21 cellular contexts compared by ENCODE assay signal in genomic region chr17:50080827-50081226, GRCh38. TPM values are rescaled to one million over a fixed set of nuclear protein-coding genes. Genes with fewer than 3 reads are reported as not detected.
DNase-seq lines count a peak whose midpoint lies in the region; ATAC-seq and TF ChIP-seq lines count a peak whose summit lies in the region.
"Had no signal": no experiment of that assay in that cellular context is flagged by ENCODE, and none has a peak within 500 bp of the region (broad histone marks: within the 10 kb centered on the region; RNA-seq: fewer than 3 reads in every experiment).

No MANE protein-coding gene starts in this region.

- no peaks in the 10 kb centered on the region for H3K4me1 ChIP-seq in vagina

- BruUV-seq in Calu3 (replicated peaks; lab: Mats Ljungman, UMichigan): no TSS peak

- intact Hi-C loops in Calu3 (cut with micrococcal nuclease; ENCODE audit: unreplicated experiment) (loop anchor here (10.0 kb wide), 1 partner anchor 196 kb away; no protein-coding TSS in a partner anchor), vagina (cut with DNase I) (no loop called here)

- H3K9ac ChIP-seq in SU-DHL-6 (ENCODE audit: low read length): no peak overlapping the region

- TF ChIP-seq CTCF in Calu3 (IDR thresholded peaks at IDR 0.05; ENCODE audit: unreplicated experiment) (no peak), SU-DHL-6 (IDR thresholded peaks at IDR 0.05; ENCODE audit: insufficient read depth, low read length, poor library complexity, severe bottlenecking) (no peak), vagina (IDR thresholded peaks at IDR 0.05) (no peak)

- peaks cover 3% of the 10 kb centered on the region; the same call in 1 of the 2 replicates for H3F3A ChIP-seq in SU-DHL-6 (ENCODE audit: insufficient read depth)

- H3K27me3 ChIP-seq in SU-DHL-6 (ENCODE audit: low read length): no peaks in the 10 kb centered on the region
- no peaks in the 10 kb centered on the region for H3K27me3 ChIP-seq in vagina
- H3K27me3 ChIP-seq: dorsolateral prefrontal cortex had no signal

- H3K27me3 Mint-ChIP-seq in Calu3 (ENCODE audit: unreplicated experiment): no peaks in the 10 kb centered on the region
- H3K27me3 Mint-ChIP-seq: activated naive CD8-positive, alpha-beta T cell treated with anti-CD3 and anti-CD28 coated beads, Interleukin-2, amount 10 ng/mL, durations not matched to agents 7 days and 5 days; stimulated activated naive CD8-positive, alpha-beta T cell treated with anti-CD3 and anti-CD28 coated beads, Interleukin-15, amount 100 ng/mL, for 72 hours had no signal

- peak; percentile 72 for ATAC-seq in HG02798 (IDR thresholded peaks at IDR 0.05; ENCODE audit: poor library complexity, unreplicated experiment)
- no peak for ATAC-seq in GM18868 (IDR thresholded peaks at IDR 0.05; ENCODE audit: unreplicated experiment)
- ATAC-seq in HG03039 (IDR thresholded peaks at IDR 0.05; ENCODE audit: unreplicated experiment): no peak
- no peak for ATAC-seq in HG02973 (IDR thresholded peaks at IDR 0.05; ENCODE audit: unreplicated experiment)
- ATAC-seq: CD8-positive, alpha-beta T cell; K562; stimulated activated naive CD8-positive, alpha-beta T cell treated with anti-CD3 and anti-CD28 coated beads, Interleukin-15, amount 100 ng/mL, for 72 hours; WTC11 had no signal

- TF ChIP-seq POLR2A in vagina (IDR thresholded peaks at IDR 0.05): no peak

- H3K27ac Mint-ChIP-seq in Calu3 (ENCODE audit: unreplicated experiment): peak overlapping the region; percentile 20
- H3K27ac Mint-ChIP-seq: activated naive CD8-positive, alpha-beta T cell treated with anti-CD3 and anti-CD28 coated beads, Interleukin-2, amount 10 ng/mL, durations not matched to agents 7 days and 5 days; CD8-positive, alpha-beta T cell; stimulated activated naive CD8-positive, alpha-beta T cell treated with anti-CD3 and anti-CD28 coated beads, Interleukin-15, amount 100 ng/mL, for 72 hours; WTC11 had no signal

- DNase-seq in Calu3: no peak
- peak; percentile 96 for DNase-seq in myocyte (ENCODE audit: low read depth)
- no peak for DNase-seq in vagina (ENCODE audit: extremely low spot score in 2 of 2)
- DNase-seq: activated naive CD8-positive, alpha-beta T cell treated with anti-CD3 and anti-CD28 coated beads, Interleukin-2, amount 10 ng/mL, durations not matched to agents 7 days and 5 days; CD8-positive, alpha-beta T cell; DMS79 treated with DMSO at 0.1 percent for 48 hours; dorsolateral prefrontal cortex; mammary epithelial cell; NCI-H1105 treated with DMSO at 0.1 percent for 48 hours; NCI-H2171 treated with DMSO at 0.1 percent for 48 hours; NCI-H748 treated with DMSO at 0.1 percent for 48 hours; stimulated activated CD4-positive, alpha-beta T cell treated with anti-CD3 and anti-CD28 coated beads, Interleukin-15, amount 100 ng/mL, for 24 hours; stimulated activated naive CD8-positive, alpha-beta T cell treated with anti-CD3 and anti-CD28 coated beads, Interleukin-15, amount 100 ng/mL, for 72 hours; T-helper 1 cell had no signal

- no peaks in the 10 kb centered on the region for H3K79me2 ChIP-seq in SU-DHL-6 (ENCODE audit: insufficient read depth, low read length)

- H3K9me3 ChIP-seq in SU-DHL-6 (ENCODE audit: insufficient read depth, low read length): no peaks in the 10 kb centered on the region
- H3K9me3 ChIP-seq in vagina: no peaks in the 10 kb centered on the region

- peaks cover 31% of the 10 kb centered on the region for H3K4me1 Mint-ChIP-seq in Calu3 (ENCODE audit: low read depth, unreplicated experiment)
- H3K4me1 Mint-ChIP-seq: activated naive CD8-positive, alpha-beta T cell treated with anti-CD3 and anti-CD28 coated beads, Interleukin-2, amount 10 ng/mL, durations not matched to agents 7 days and 5 days; stimulated activated naive CD8-positive, alpha-beta T cell treated with anti-CD3 and anti-CD28 coated beads, Interleukin-15, amount 100 ng/mL, for 72 hours had no signal

- no peaks in the 10 kb centered on the region for H3K9me3 Mint-ChIP-seq in Calu3 (ENCODE audit: low read depth, unreplicated experiment)
- H3K9me3 Mint-ChIP-seq: activated naive CD8-positive, alpha-beta T cell treated with anti-CD3 and anti-CD28 coated beads, Interleukin-2, amount 10 ng/mL, durations not matched to agents 7 days and 5 days; CD8-positive, alpha-beta T cell; stimulated activated naive CD8-positive, alpha-beta T cell treated with anti-CD3 and anti-CD28 coated beads, Interleukin-15, amount 100 ng/mL, for 72 hours; WTC11 had no signal

- H3K9me2 ChIP-seq in SU-DHL-6 (replicated peaks; ENCODE audit: insufficient read depth, low read length): no peaks in the 10 kb centered on the region

- H3K4me2 ChIP-seq in SU-DHL-6 (ENCODE audit: low read depth, low read length, poor library complexity, severe bottlenecking): peak overlapping the region; percentile 27

- H3K4me3 Mint-ChIP-seq in Calu3 (ENCODE audit: low read depth, unreplicated experiment): no peak overlapping the region
- H3K4me3 Mint-ChIP-seq: activated naive CD8-positive, alpha-beta T cell treated with anti-CD3 and anti-CD28 coated beads, Interleukin-2, amount 10 ng/mL, durations not matched to agents 7 days and 5 days; CD8-positive, alpha-beta T cell; stimulated activated naive CD8-positive, alpha-beta T cell treated with anti-CD3 and anti-CD28 coated beads, Interleukin-15, amount 100 ng/mL, for 72 hours; WTC11 had no signal

- H3K36me3 ChIP-seq in SU-DHL-6 (ENCODE audit: low read length) (no peaks in the 10 kb centered on the region), vagina (peaks cover 0 to 29% of the 10 kb centered on the region in 2 donors)

- H3K4me3 ChIP-seq in SU-DHL-6 (ENCODE audit: insufficient read depth, low read length, poor library complexity, severe bottlenecking) (no peak overlapping the region), vagina (no peak overlapping the region)
- H3K4me3 ChIP-seq: dorsolateral prefrontal cortex, K562 had no signal

- peak overlapping the region; percentile 43 for H3K27ac ChIP-seq in SU-DHL-6 (ENCODE audit: low read depth, low read length)
- H3K27ac ChIP-seq in vagina: no peak overlapping the region
- H3K27ac ChIP-seq: dorsolateral prefrontal cortex had no signal

- H4K20me1 ChIP-seq in SU-DHL-6 (ENCODE audit: low read depth, low read length): no peaks in the 10 kb centered on the region

- H2AFZ ChIP-seq in SU-DHL-6 (ENCODE audit: low read depth, low read length, severe bottlenecking): no peak overlapping the region

- peaks cover 94% of the 10 kb centered on the region for H3K36me3 Mint-ChIP-seq in Calu3 (ENCODE audit: insufficient read depth, unreplicated experiment)

- CTCF ChIA-PET in Calu3 (lab: Charles Lee): interaction anchor here (0.5 to 1.7 kb wide), 5 partner anchors 14 to 203 kb away, joined by 3 to 9 read pairs (median 3); no protein-coding TSS in a partner anchor

RNA-seq across cellular contexts. Expression of gene PDK2, which starts 14.3 kb away (rescaled TPM):
- total RNA-seq in Calu3 (2022): 29.5 and 39.1 TPM in 2 replicates
- total RNA-seq in myocyte: 54.4 and 61.1 TPM in 2 replicates
- polyA plus RNA-seq in myocyte (2012): 117 TPM
- 44.4 TPM for total RNA-seq in vagina

RNA-seq across cellular contexts. Expression of gene ITGA3, which starts 24.9 kb away (rescaled TPM):
- total RNA-seq in Calu3 (2022) (539 and 709 TPM in 2 replicates), myocyte (264 and 289 TPM in 2 replicates), vagina (50.8 TPM)
- 485 TPM for polyA plus RNA-seq in myocyte (2012)

RNA-seq across cellular contexts. Expression of gene SAMD14, which starts 49.1 kb away (rescaled TPM):
- total RNA-seq in Calu3 (2022): not detected in 2 replicates
- total RNA-seq in myocyte: 0.24 and 0.47 TPM in 2 replicates
- polyA plus RNA-seq in myocyte (2012): 3.6 TPM
- 4.4 TPM for total RNA-seq in vagina
